ENCODE assay signal across 8 cellular contexts in the genomic region with DNA sequence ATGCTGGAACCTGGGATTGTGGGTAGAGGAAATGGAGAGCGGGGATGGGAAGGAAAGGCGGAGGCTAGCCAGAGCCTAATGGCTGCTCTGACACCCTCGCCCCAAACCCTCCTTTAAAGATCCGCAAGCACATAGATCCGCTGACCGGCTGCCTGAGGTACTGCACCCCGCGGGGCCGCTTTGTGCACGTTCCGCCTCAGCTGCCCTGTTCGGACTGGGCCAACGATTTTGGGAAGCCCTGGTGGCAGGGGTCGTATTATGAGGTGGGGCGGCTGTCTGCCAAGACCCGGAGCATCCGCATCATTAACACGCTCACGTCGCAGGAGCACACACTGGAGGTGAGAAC. TPM values are rescaled to one million over a fixed set of nuclear protein-coding genes. Genes with fewer than 3 reads are reported as not detected.
A peak's percentile ranks its signal among the peaks of the same experiment; 100 is the strongest.
DNase-seq lines count a peak whose midpoint lies in the region; ATAC-seq and TF ChIP-seq lines count a peak whose summit lies in the region.

No MANE protein-coding gene starts in this region.

- peaks cover 34% of the 10 kb centered on the region for H3K79me1 ChIP-seq in mesenchymal stem cell (replicated peaks; ENCODE audit: low read length, poor library complexity, severe bottlenecking)

- H4K8ac ChIP-seq in mesenchymal stem cell (ENCODE audit: low read length): peak overlapping the region; percentile 71

- H3K4me3 ChIP-seq in GM12864 (ENCODE audit: low read depth, low read length): peak overlapping the region; percentile 63
- peak overlapping the region; percentile 63 to 99 (median 86) for H3K4me3 ChIP-seq in dorsolateral prefrontal cortex
- H3K4me3 ChIP-seq in mesenchymal stem cell (ENCODE audit: insufficient read depth in 1 of 2, low read depth in 1 of 2, low read length in 2 of 2): peak overlapping the region; percentile 75 to 94
- H3K4me3 ChIP-seq in urinary bladder (ENCODE audit: low read depth, low read length): peak overlapping the region; percentile 53

- ATAC-seq in HG03469 (IDR thresholded peaks at IDR 0.05; ENCODE audit: unreplicated experiment): no peak

- intact Hi-C loops in dorsolateral prefrontal cortex (cut with DNase I): loop anchor here in 1 of 2 donors (5.0 kb wide), 2 partner anchors 171 to 199 kb away; a partner anchor contains a TSS

- H3K23ac ChIP-seq in mesenchymal stem cell (ENCODE audit: low read length in 2 of 2): no peak overlapping the region

- peak overlapping the region; percentile 96 for H3K9ac ChIP-seq in mesenchymal stem cell (ENCODE audit: low read length)

- peak overlapping the region in 1 of 2 experiments; percentile 40 for H3K18ac ChIP-seq in mesenchymal stem cell (ENCODE audit: low read depth in 1 of 2, low read length in 2 of 2)

- H2BK120ac ChIP-seq in mesenchymal stem cell (ENCODE audit: low read depth, low read length): peak overlapping the region; percentile 21

- no peaks in the 10 kb centered on the region for H3K9me3 ChIP-seq in mesenchymal stem cell (ENCODE audit: control insufficient read depth, low read length)

- peak overlapping the region; percentile 98 for H3K27ac ChIP-seq in 22Rv1
- H3K27ac ChIP-seq in dorsolateral prefrontal cortex: peak overlapping the region in 56 of 59 donors; percentile 60 to 99 (median 97)
- peak overlapping the region; percentile 100 for H3K27ac ChIP-seq in mesenchymal stem cell (ENCODE audit: low read length, poor library complexity, severe bottlenecking)
- H3K27ac ChIP-seq in urinary bladder (ENCODE audit: low read depth): no peak overlapping the region

- TF ChIP-seq CTCF in 22Rv1 (IDR thresholded peaks at IDR 0.05): peak; percentile 4
- TF ChIP-seq CTCF in GM12864 (IDR thresholded peaks at IDR 0.05; ENCODE audit: low read depth, low read length, missing control alignments): peak; percentile 54
- peak in 28 of 56 donors; percentile 8 to 52 (median 24) for TF ChIP-seq CTCF in dorsolateral prefrontal cortex (IDR thresholded peaks at IDR 0.05 in 54 of 56, conservative IDR thresholded peaks at IDR 0.05 in 2 of 56; ENCODE audit: low read depth in 1 of 56, partially characterized antibody in 56 of 56)

- no peak overlapping the region for H2BK12ac ChIP-seq in mesenchymal stem cell (ENCODE audit: low read length in 2 of 2)

- H3K4me1 ChIP-seq in mesenchymal stem cell (ENCODE audit: control insufficient read depth, insufficient read depth, low read depth, low read length) (peaks cover 28% of the 10 kb centered on the region), urinary bladder (ENCODE audit: insufficient read depth) (no peaks in the 10 kb centered on the region)

- peak overlapping the region; percentile 20 for H4K91ac ChIP-seq in mesenchymal stem cell (ENCODE audit: low read length)

- H2BK5ac ChIP-seq in mesenchymal stem cell (ENCODE audit: low read depth, low read length, poor library complexity, severe bottlenecking): no peak overlapping the region

- no peak overlapping the region for H3K4ac ChIP-seq in mesenchymal stem cell (ENCODE audit: low read depth in 1 of 2, low read length in 2 of 2)

- H3K36me3 ChIP-seq in mesenchymal stem cell (ENCODE audit: control insufficient read depth in 1 of 2, insufficient read depth in 2 of 2, low read depth in 1 of 2, low read length in 2 of 2) (peaks cover 14 to 39% of the 10 kb centered on the region in 2 experiments), urinary bladder (ENCODE audit: insufficient read depth) (no peaks in the 10 kb centered on the region)

- H3K14ac ChIP-seq in mesenchymal stem cell (ENCODE audit: low read length in 2 of 2): peak overlapping the region in 1 of 2 experiments; percentile 81

- WGBS in mesenchymal stem cell: 33% methylated on average over 20 of the region's 20 CpGs
- WGBS in urinary bladder: 31% methylated on average over 20 of the region's 20 CpGs

- H2AFZ ChIP-seq in mesenchymal stem cell (ENCODE audit: low read depth, low read length): peak overlapping the region; percentile 56

- H2AK5ac ChIP-seq in mesenchymal stem cell (ENCODE audit: low read length, severe bottlenecking): no peak overlapping the region

- DNase-seq in GM12864 (ENCODE audit: low read depth): no peak
- DNase-seq in SHP77 treated with DMSO at 0.1 percent for 48 hours (lab: John Stamatoyannopoulos, UW): peak; percentile 53
- DNase-seq in dorsolateral prefrontal cortex: peak in 2 of 10 donors; percentile 45 to 47
- peak; percentile 79 for DNase-seq in mesenchymal stem cell
- DNase-seq in SK-N-DZ (ENCODE audit: low spot score): no peak

- H2BK15ac ChIP-seq in mesenchymal stem cell (ENCODE audit: low read depth, poor library complexity, severe bottlenecking): no peak overlapping the region

- H3K4me2 ChIP-seq in mesenchymal stem cell (ENCODE audit: low read length, poor library complexity, severe bottlenecking): peak overlapping the region; percentile 91

- H3K27me3 ChIP-seq in dorsolateral prefrontal cortex (no peaks in the 10 kb centered on the region), mesenchymal stem cell (ENCODE audit: control insufficient read depth in 1 of 2, insufficient read depth in 1 of 2, low read length in 2 of 2) (no peaks in the 10 kb centered on the region)

RNA-seq across cellular contexts. Expression of a gene that starts 0.7 kb away (rescaled TPM):
- total RNA-seq in dorsolateral prefrontal cortex (10 to 100 TPM; 14.7 to 35.0 (median 23.8) TPM), urinary bladder (6.9 TPM)
- polyA plus RNA-seq in mesenchymal stem cell (2013, experiment 1 of 2): 7.9 TPM
- polyA plus RNA-seq in mesenchymal stem cell (2013, experiment 2 of 2): 8.0 TPM
- polyA plus RNA-seq in urinary bladder: 12.5 TPM
- 7.8 and 9.6 TPM in 2 replicates for polyA plus RNA-seq in SK-N-DZ (2014; cell fraction: cytosol; rRNA removed)
- polyA plus RNA-seq in SK-N-DZ (2014; cell fraction: nucleus; rRNA removed): 7.2 and 7.6 TPM in 2 replicates

RNA-seq across cellular contexts. Expression of a gene that starts 1.1 kb away (rescaled TPM):
- total RNA-seq in dorsolateral prefrontal cortex (100 to 1,000 TPM in 18 of 120 experiments, 10 to 100 TPM in 102; 46.8 to 127 (median 87.8) TPM), urinary bladder (44.4 TPM)
- 98.1 TPM for polyA plus RNA-seq in mesenchymal stem cell (2013, experiment 1 of 2)
- 95.0 TPM for polyA plus RNA-seq in mesenchymal stem cell (2013, experiment 2 of 2)
- 110 TPM for polyA plus RNA-seq in urinary bladder
- polyA plus RNA-seq in SK-N-DZ (2014; cell fraction: cytosol; rRNA removed): 80.9 and 97.9 TPM in 2 replicates
- 68.3 and 123 TPM in 2 replicates for polyA plus RNA-seq in SK-N-DZ (2014; cell fraction: nucleus; rRNA removed)

RNA-seq across cellular contexts. Expression of a gene that starts 3.6 kb away (rescaled TPM):
- total RNA-seq in dorsolateral prefrontal cortex (10 to 100 TPM in 1 of 120 experiments, 1 to 10 TPM in 114, under 1 TPM in 4, not detected in 1; 0.69 to 10.3 (median 3.2) TPM), urinary bladder (8.1 TPM)
- polyA plus RNA-seq in mesenchymal stem cell (2013, experiment 1 of 2): 79.2 TPM
- 76.9 TPM for polyA plus RNA-seq in mesenchymal stem cell (2013, experiment 2 of 2)
- 37.0 TPM for polyA plus RNA-seq in urinary bladder
- 0.62 and 2.0 TPM in 2 replicates for polyA plus RNA-seq in SK-N-DZ (2014; cell fraction: cytosol; rRNA removed)
- polyA plus RNA-seq in SK-N-DZ (2014; cell fraction: nucleus; rRNA removed): 3.2 and 4.5 TPM in 2 replicates

RNA-seq across cellular contexts. Expression of a gene that starts 24.4 kb away (rescaled TPM):
- total RNA-seq in dorsolateral prefrontal cortex (10 to 100 TPM; 12.7 to 38.8 (median 21.8) TPM), urinary bladder (7.9 TPM)
- polyA plus RNA-seq in mesenchymal stem cell (2013, experiment 1 of 2): 16.2 TPM
- polyA plus RNA-seq in mesenchymal stem cell (2013, experiment 2 of 2): 16.4 TPM
- 17.3 TPM for polyA plus RNA-seq in urinary bladder
- 2.9 and 3.0 TPM in 2 replicates for polyA plus RNA-seq in SK-N-DZ (2014; cell fraction: cytosol; rRNA removed)
- 2.8 and 15.8 TPM in 2 replicates for polyA plus RNA-seq in SK-N-DZ (2014; cell fraction: nucleus; rRNA removed)

RNA-seq across cellular contexts. Expression of a gene that starts 30.1 kb away (rescaled TPM):
- total RNA-seq in dorsolateral prefrontal cortex: 100 to 1,000 TPM in 92 of 120 experiments, 10 to 100 TPM in 28; 45.9 to 168 (median 112) TPM
- polyA plus RNA-seq in mesenchymal stem cell (2013, experiment 1 of 2): 56.3 TPM
- polyA plus RNA-seq in mesenchymal stem cell (2013, experiment 2 of 2): 50.2 TPM
- total RNA-seq in urinary bladder: 84.8 TPM
- polyA plus RNA-seq in urinary bladder: 109 TPM
- polyA plus RNA-seq in SK-N-DZ (2014; cell fraction: cytosol; rRNA removed): 53.5 and 55.5 TPM in 2 replicates
- 91.9 and 124 TPM in 2 replicates for polyA plus RNA-seq in SK-N-DZ (2014; cell fraction: nucleus; rRNA removed)

Comparison
In these comparisons a context has a peak if more than half of its experiments do, and no peak if none do; other contexts are left out.
1. DNase-seq: peak in SHP77 treated with DMSO at 0.1 percent for 48 hours (single experiment) and mesenchymal stem cell (single experiment); none in GM12864 (single experiment) and SK-N-DZ (single experiment).
2. Peak in every context shown above with its lines, with median percentiles within 50 percentile points of each other: H3K4me3 ChIP-seq.